Comparison of ENCODE assay signal across 1 cellular context in genomic region chr7:123746055-123746454, GRCh38.
TF ChIP-seq lines count a peak whose summit lies in the region.

No MANE protein-coding gene starts in this region.

TF ChIP-seq in IMR-90, 13 proteins besides CTCF, POLR2A, EP300 and RAD21:
- TF ChIP-seq CEBPB (IDR thresholded peaks at IDR 0.05; ENCODE audit: low read depth, low read length) = no peak
- TF ChIP-seq MXI1 (IDR thresholded peaks at IDR 0.05; ENCODE audit: borderline replicate concordance, low read depth, low read length) = no peak
- no peak for TF ChIP-seq RCOR1 (IDR thresholded peaks at IDR 0.05; ENCODE audit: insufficient replicate concordance, low read length)
- no peak for TF ChIP-seq CHD1 (IDR thresholded peaks at IDR 0.05; ENCODE audit: low read depth, low read length)
- TF ChIP-seq MAZ (IDR thresholded peaks at IDR 0.05; ENCODE audit: borderline replicate concordance, low read depth, low read length) = no peak
- TF ChIP-seq FOS (IDR thresholded peaks at IDR 0.05; ENCODE audit: low read depth, low read length) = no peak
- no peak for TF ChIP-seq NFE2L2 (IDR thresholded peaks at IDR 0.05; ENCODE audit: low read depth, low read length)
